ENCODE assay signal across 8 cellular contexts in the genomic region with DNA sequence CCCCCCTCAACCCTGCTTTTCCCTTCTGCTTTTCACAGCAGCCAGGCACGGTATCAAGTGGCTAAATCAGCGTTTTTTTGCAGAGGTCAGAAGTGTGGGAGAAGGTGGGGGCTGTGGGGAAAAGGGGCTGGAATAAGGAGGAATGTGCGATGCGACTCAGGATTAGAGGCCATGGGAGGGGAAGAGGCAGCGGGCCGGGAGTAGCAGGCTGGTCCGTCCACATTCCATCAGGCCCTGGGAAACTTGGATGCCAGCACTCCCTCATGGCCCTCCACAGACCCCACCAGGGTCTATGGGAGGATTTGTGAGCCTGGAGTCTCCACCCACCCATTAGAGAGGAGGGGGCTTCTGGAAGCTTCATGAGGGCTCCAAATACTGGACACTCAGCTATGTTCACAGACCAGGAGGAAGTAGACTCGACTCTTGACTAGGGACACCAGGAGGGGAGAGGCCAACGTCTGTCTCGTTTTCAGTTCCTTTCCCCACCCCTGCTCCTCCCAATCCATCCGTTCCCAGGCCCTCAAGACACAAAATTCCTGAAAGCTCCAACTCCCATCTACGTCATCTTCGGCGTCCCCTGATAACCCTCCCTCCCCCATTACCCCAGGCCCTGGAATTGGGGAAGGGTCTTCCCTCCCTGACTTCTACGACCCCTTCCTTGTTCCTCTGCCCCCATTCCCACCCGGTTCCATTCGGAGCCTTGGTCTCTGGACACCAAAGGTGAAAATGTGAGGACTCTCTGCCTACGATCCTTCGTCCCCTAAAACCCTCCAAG. TPM values are rescaled to one million over a fixed set of nuclear protein-coding genes. Genes with fewer than 3 reads are reported as not detected.
DNase-seq lines count a peak whose midpoint lies in the region; ATAC-seq and TF ChIP-seq lines count a peak whose summit lies in the region.

No MANE protein-coding gene starts in this region.

- no peaks in the 10 kb centered on the region for H3K79me2 ChIP-seq in MM.1S (ENCODE audit: low read length)

- peak overlapping the region; percentile 67; the same call in 1 of the 2 replicates for H3K4me2 ChIP-seq in MM.1S (ENCODE audit: low read depth, low read length)

- intact Hi-C loops in psoas muscle (cut with DNase I): no loop called here

- H3K9me3 ChIP-seq in MM.1S (replicated peaks; ENCODE audit: insufficient read depth, low read length) (no peaks in the 10 kb centered on the region), endodermal cell (ENCODE audit: control insufficient read depth, low read length) (no peaks in the 10 kb centered on the region), psoas muscle (no peaks in the 10 kb centered on the region)

- peak overlapping the region; percentile 98 for H3K27ac Mint-ChIP-seq in endodermal cell

- H3K4me1 Mint-ChIP-seq in endodermal cell: peaks cover 26% of the 10 kb centered on the region

- no peaks in the 10 kb centered on the region for H3K36me3 ChIP-seq in MM.1S (replicated peaks; ENCODE audit: insufficient read depth, low read length)
- H3K36me3 ChIP-seq in endodermal cell (ENCODE audit: control insufficient read depth, insufficient read depth, low read length): no peaks in the 10 kb centered on the region
- H3K36me3 ChIP-seq in psoas muscle (ENCODE audit: insufficient read depth in 1 of 2, low read depth in 1 of 2): no peaks in the 10 kb centered on the region

- H3K4me1 ChIP-seq in MM.1S (ENCODE audit: low read length) (peaks cover 5% of the 10 kb centered on the region; the same call in 1 of the 2 replicates), endodermal cell (ENCODE audit: control insufficient read depth, insufficient read depth, low read length) (no peaks in the 10 kb centered on the region), psoas muscle (peaks cover 3% of the 10 kb centered on the region)

- H3K27me3 Mint-ChIP-seq in endodermal cell (ENCODE audit: insufficient read depth): peaks cover 46% of the 10 kb centered on the region

- H3K9me2 ChIP-seq in MM.1S (replicated peaks; ENCODE audit: insufficient read depth, low read length): no peaks in the 10 kb centered on the region

- H3K4me3 Mint-ChIP-seq in endodermal cell: peak overlapping the region; percentile 80

- no peak overlapping the region for H3K9ac ChIP-seq in MM.1S (ENCODE audit: low read length)
- H3K9ac ChIP-seq in endodermal cell (ENCODE audit: extremely low read depth, low read length, poor library complexity, severe bottlenecking): peak overlapping the region; percentile 94

- 22 to 48% methylated on average over 11 to 19 of the region's 19 CpGs for WGBS in endodermal cell (ENCODE audit: insufficient coverage in 1 of 2, insufficient read length in 1 of 2), 2 experiments
- 11 to 18% (median 18%) methylated on average over 19 of the region's 19 CpGs for WGBS in psoas muscle, 3 donors

- ATAC-seq in psoas muscle (no peak), HG02973 (IDR thresholded peaks at IDR 0.05; ENCODE audit: unreplicated experiment) (no peak), GM21367 (IDR thresholded peaks at IDR 0.05; ENCODE audit: unreplicated experiment) (no peak)
- ATAC-seq in activated CD4-positive, CD25-positive, alpha-beta regulatory T cell treated with anti-CD3 and anti-CD28 coated beads, Interleukin-2, amount 50 U/mL, for 24 hours: no peak

- DNase-seq in G401 (ENCODE audit: low spot score) (peak; percentile 59), MM.1S (no peak), endodermal cell (peak; percentile 88), psoas muscle (peak in 1 of 2 donors; percentile 32), iPS-NIHi11 (ENCODE audit: low spot score) (no peak)

- H3F3A ChIP-seq in MM.1S (ENCODE audit: insufficient read depth, low read length): no peaks in the 10 kb centered on the region

- TF ChIP-seq CTCF in MM.1S (IDR thresholded peaks at IDR 0.05; ENCODE audit: low read length) (no peak), endodermal cell (conservative IDR thresholded peaks at IDR 0.05) (no peak), psoas muscle (IDR thresholded peaks at IDR 0.05) (no peak)

- peaks cover 9% of the 10 kb centered on the region for H3K9me3 Mint-ChIP-seq in endodermal cell

- H3K4me3 ChIP-seq in MM.1S (ENCODE audit: low read length): no peak overlapping the region
- peak overlapping the region; percentile 83 for H3K4me3 ChIP-seq in endodermal cell (ENCODE audit: low read length)
- peak overlapping the region; percentile 68 for H3K4me3 ChIP-seq in psoas muscle

- H3K27me3 ChIP-seq in MM.1S (replicated peaks; ENCODE audit: insufficient read depth, low read length): peaks cover 65% of the 10 kb centered on the region
- H3K27me3 ChIP-seq in endodermal cell (ENCODE audit: control insufficient read depth, insufficient read depth, low read length, poor library complexity, severe bottlenecking): peaks cover 5% of the 10 kb centered on the region
- peaks cover 0 to 15% (median 10%) of the 10 kb centered on the region in 3 donors for H3K27me3 ChIP-seq in psoas muscle (ENCODE audit: insufficient read depth in 3 of 3, low read length in 2 of 3)

- in situ Hi-C loops in G401 (cut with HindIII; ENCODE audit: low sequenced_read_pairs): no loop called here

- H3K27ac ChIP-seq in MM.1S (ENCODE audit: low read length): no peak overlapping the region
- peak overlapping the region; percentile 85 for H3K27ac ChIP-seq in endodermal cell (ENCODE audit: low read depth, low read length)
- H3K27ac ChIP-seq in psoas muscle: peak overlapping the region; percentile 81

- no peaks in the 10 kb centered on the region for H3K36me3 Mint-ChIP-seq in endodermal cell (ENCODE audit: low read depth)

- H2AFZ ChIP-seq in MM.1S (ENCODE audit: low read length): no peak overlapping the region

- H4K20me1 ChIP-seq in MM.1S (ENCODE audit: insufficient read depth, low read length): no peaks in the 10 kb centered on the region

RNA-seq across cellular contexts. Expression of a gene that starts 3.3 kb away (rescaled TPM):
- total RNA-seq in G401 (2014; rRNA removed; shearing (Covaris generic)): 3.4 and 4.3 TPM in 2 replicates
- total RNA-seq in endodermal cell: 10 to 100 TPM in 1 of 2 donors, 1 to 10 TPM in 1; 8.6 to 10.7 TPM
- 3.8 TPM for polyA plus RNA-seq in endodermal cell (2013, experiment 1 of 2)
- polyA plus RNA-seq in endodermal cell (2013, experiment 2 of 2): 4.2 TPM
- 1 to 10 TPM in 3 of 4 donors, under 1 TPM in 1; 0.65 to 2.4 (median 1.5) TPM for total RNA-seq in psoas muscle
- 1 to 10 TPM in 1 of 3 donors, under 1 TPM in 2; 0.10 to 1.1 (median 0.64) TPM for polyA plus RNA-seq in psoas muscle

RNA-seq across cellular contexts. Expression of a gene that starts 33.0 kb away (rescaled TPM):
- total RNA-seq in G401 (2014; rRNA removed; shearing (Covaris generic)): 0.24 TPM in 1 of 2 replicates, not detected in the other
- total RNA-seq in endodermal cell: 1 to 10 TPM in 1 of 2 donors, under 1 TPM in 1; 0.91 to 1.5 TPM
- 0.14 TPM for polyA plus RNA-seq in endodermal cell (2013, experiment 1 of 2)
- 0.33 TPM for polyA plus RNA-seq in endodermal cell (2013, experiment 2 of 2)
- under 1 TPM in 1 of 4 donors, not detected in 3; 0.29 TPM for total RNA-seq in psoas muscle
- polyA plus RNA-seq in psoas muscle: under 1 TPM; 0.10 to 0.47 (median 0.25) TPM

RNA-seq across cellular contexts. Expression of a gene that starts 43.8 kb away (rescaled TPM):
- total RNA-seq in G401 (2014; rRNA removed; shearing (Covaris generic)): 33.0 and 41.4 TPM in 2 replicates
- total RNA-seq in endodermal cell: 10 to 100 TPM; 40.4 to 42.7 TPM
- polyA plus RNA-seq in endodermal cell (2013, experiment 1 of 2): 21.3 TPM
- polyA plus RNA-seq in endodermal cell (2013, experiment 2 of 2): 21.2 TPM
- total RNA-seq in psoas muscle: 100 to 1,000 TPM in 3 of 4 donors, 10 to 100 TPM in 1; 74.9 to 136 (median 119) TPM
- 100 to 1,000 TPM; 135 to 153 (median 139) TPM for polyA plus RNA-seq in psoas muscle

RNA-seq across cellular contexts. Expression of a gene that starts 51.7 kb away (rescaled TPM):
- total RNA-seq in G401 (2014; rRNA removed; shearing (Covaris generic)): 151 and 176 TPM in 2 replicates
- 100 to 1,000 TPM; 106 to 127 TPM for total RNA-seq in endodermal cell
- polyA plus RNA-seq in endodermal cell (2013, experiment 1 of 2): 68.6 TPM
- 68.1 TPM for polyA plus RNA-seq in endodermal cell (2013, experiment 2 of 2)
- 1 to 10 TPM; 4.5 to 9.7 (median 7.2) TPM for total RNA-seq in psoas muscle
- 1 to 10 TPM; 6.6 to 8.1 (median 6.9) TPM for polyA plus RNA-seq in psoas muscle

Comparison
In these comparisons a context has a peak if more than half of its experiments do, and no peak if none do; other contexts are left out.
1. DNase-seq: peak in G401 (single experiment) and endodermal cell (single experiment); none in MM.1S (single experiment) and iPS-NIHi11 (single experiment).